ENCODE assay signal across 24 cellular contexts in genomic region chr21:40049959-40050290, GRCh38.
DNase-seq lines count a peak whose midpoint lies in the region; ATAC-seq, FAIRE-seq and TF ChIP-seq lines count a peak whose summit lies in the region.
"Had no signal": no experiment of that assay in that cellular context is flagged by ENCODE, and none has a peak within 500 bp of the region (broad histone marks: within the 10 kb centered on the region; RNA-seq: fewer than 3 reads in every experiment).

No MANE protein-coding gene starts in this region.

- H3K4me1 ChIP-seq in astrocyte (ENCODE audit: insufficient read depth, low read length) (peaks cover 17% of the 10 kb centered on the region), muscle layer of colon (ENCODE audit: insufficient read depth, low read length) (peaks cover 79% of the 10 kb centered on the region)

- DNase-seq in SHP77 (lab: John Stamatoyannopoulos, UW) (peak; percentile 29 to 35), SHP77 treated with DMSO at 0.1 percent for 48 hours (lab: John Stamatoyannopoulos, UW) (no peak), astrocyte (ENCODE audit: low read depth) (no peak), SKM-1 treated with dmso at 0.1 percent for 144 hours (lab: John Stamatoyannopoulos, UW; ENCODE audit: unreplicated experiment) (no peak), dorsolateral prefrontal cortex (no peak)
- DNase-seq in stimulated activated naive CD8-positive, alpha-beta T cell treated with anti-CD3 and anti-CD28 coated beads, Interleukin-15, Interleukin-2, amounts not matched to agents 100 U/mL and 50 U/mL, for 24 hours: no peak
- DNase-seq: activated CD4-positive, CD25-positive, alpha-beta regulatory T cell treated with anti-CD3 and anti-CD28 coated beads, Interleukin-2, amount 50 U/mL, for 72 hours; activated CD8-positive, alpha-beta memory T cell treated with anti-CD3 and anti-CD28 coated beads for 24 hours; activated T-cell treated with anti-CD3 and anti-CD28 coated beads, Interleukin-2, amount 50 U/mL, for 72 hours; CD8-positive, alpha-beta T cell; NCI-H1694 treated with DMSO at 0.1 percent for 48 hours; NCI-H226; nephron progenitor cell; small intestine; stimulated activated CD4-positive, alpha-beta T cell treated with anti-CD3 and anti-CD28 coated beads, Interleukin-4, amount 100 ng/mL, for 24 hours had no signal

- H3K27ac ChIP-seq in astrocyte (ENCODE audit: low read depth, low read length) (peak overlapping the region; percentile 80), muscle layer of colon (ENCODE audit: low read depth, low read length) (peak overlapping the region; percentile 90), dorsolateral prefrontal cortex (no peak overlapping the region)
- H3K27ac ChIP-seq: RWPE1 had no signal

- no peaks in the 10 kb centered on the region for H3K79me2 ChIP-seq in astrocyte (ENCODE audit: insufficient read depth, low read length)

- peaks cover 3% of the 10 kb centered on the region for H3K27me3 Mint-ChIP-seq in astrocyte (ENCODE audit: low read depth, unreplicated experiment)
- H3K27me3 Mint-ChIP-seq: progenitor cell of endocrine pancreas had no signal

- no peak overlapping the region for H3K4me3 Mint-ChIP-seq in astrocyte (ENCODE audit: unreplicated experiment)
- H3K4me3 Mint-ChIP-seq: activated naive CD4-positive, alpha-beta T cell treated with anti-CD3 and anti-CD28 coated beads, Interleukin-2, amount 50 U/mL, for 24 hours; activated T-cell treated with anti-CD3 and anti-CD28 coated beads, Interleukin-2, amount 50 U/mL, for 72 hours; brain; CD8-positive, alpha-beta T cell; nephron progenitor cell had no signal

- H3K36me3 Mint-ChIP-seq in astrocyte (ENCODE audit: low read depth, unreplicated experiment): no peaks in the 10 kb centered on the region
- H3K36me3 Mint-ChIP-seq: activated naive CD4-positive, alpha-beta T cell treated with anti-CD3 and anti-CD28 coated beads, Interleukin-2, amount 50 U/mL, for 24 hours; CD8-positive, alpha-beta T cell had no signal

- intact Hi-C loops in dorsolateral prefrontal cortex (cut with DNase I): no loop called here

- ATAC-seq in HG03342 (IDR thresholded peaks at IDR 0.05; ENCODE audit: unreplicated experiment): no peak
- no peak for ATAC-seq in stimulated activated naive CD8-positive, alpha-beta T cell treated with anti-CD3 and anti-CD28 coated beads, Interleukin-15, Interleukin-2, amounts not matched to agents 100 U/mL and 50 U/mL, for 24 hours
- ATAC-seq: CD8-positive, alpha-beta T cell; HepG2; left colon had no signal

- H4K20me1 ChIP-seq in astrocyte (ENCODE audit: insufficient read depth, low read length): no peaks in the 10 kb centered on the region

- H3K4me1 Mint-ChIP-seq in astrocyte (ENCODE audit: low read depth, unreplicated experiment): peaks cover 2% of the 10 kb centered on the region
- H3K4me1 Mint-ChIP-seq: activated naive CD4-positive, alpha-beta T cell treated with anti-CD3 and anti-CD28 coated beads, Interleukin-2, amount 50 U/mL, for 24 hours had no signal

- no peak for TF ChIP-seq CTCF in astrocyte (IDR thresholded peaks at IDR 0.05; ENCODE audit: insufficient read depth, low read depth, low read length)
- TF ChIP-seq CTCF in dorsolateral prefrontal cortex (IDR thresholded peaks at IDR 0.05 in 54 of 56, conservative IDR thresholded peaks at IDR 0.05 in 2 of 56; ENCODE audit: low read depth in 1 of 56, partially characterized antibody in 56 of 56): no peak

- H3K27me3 ChIP-seq in astrocyte (ENCODE audit: insufficient read depth, low read length): no peaks in the 10 kb centered on the region
- no peaks in the 10 kb centered on the region for H3K27me3 ChIP-seq in muscle layer of colon (ENCODE audit: control insufficient read depth in 1 of 2, insufficient read depth in 2 of 2, low read length in 2 of 2)
- H3K27me3 ChIP-seq in dorsolateral prefrontal cortex: peaks cover 0 to 5% (median 0%) of the 10 kb centered on the region in 45 donors

- FAIRE-seq in astrocyte (lab: Jason Lieb, UNC): no peak
- FAIRE-seq: colon, HepG2, small intestine had no signal

- H2AFZ ChIP-seq in astrocyte (ENCODE audit: low read depth, low read length): peak overlapping the region; percentile 44

- H3K9me3 ChIP-seq in astrocyte (ENCODE audit: insufficient read depth, low read depth, low read length) (no peaks in the 10 kb centered on the region), muscle layer of colon (ENCODE audit: low read length) (no peaks in the 10 kb centered on the region)

- H3K4me3 ChIP-seq in astrocyte (ENCODE audit: insufficient read depth, low read depth, low read length) (peak overlapping the region; percentile 58), muscle layer of colon (ENCODE audit: low read depth in 1 of 2, low read length in 2 of 2) (peak overlapping the region in 1 of 2 donors; percentile 9), dorsolateral prefrontal cortex (no peak overlapping the region)

- peak overlapping the region; percentile 81 for H3K4me2 ChIP-seq in astrocyte (ENCODE audit: low read length)

- no peak overlapping the region for H3K27ac Mint-ChIP-seq in astrocyte (ENCODE audit: unreplicated experiment)
- H3K27ac Mint-ChIP-seq: activated naive CD4-positive, alpha-beta T cell treated with anti-CD3 and anti-CD28 coated beads, Interleukin-2, amount 50 U/mL, for 24 hours; activated T-cell treated with anti-CD3 and anti-CD28 coated beads, Interleukin-2, amount 50 U/mL, for 72 hours; CD8-positive, alpha-beta T cell; nephron progenitor cell had no signal

- peaks cover 4% of the 10 kb centered on the region for H3K9me3 Mint-ChIP-seq in astrocyte (ENCODE audit: unreplicated experiment)
- H3K9me3 Mint-ChIP-seq: activated naive CD4-positive, alpha-beta T cell treated with anti-CD3 and anti-CD28 coated beads, Interleukin-2, amount 50 U/mL, for 24 hours; CD8-positive, alpha-beta T cell; nephron progenitor cell had no signal

- H3K9ac ChIP-seq in astrocyte (ENCODE audit: low read length) (peak overlapping the region; percentile 64), muscle layer of colon (ENCODE audit: low read length) (no peak overlapping the region)

- H3K36me3 ChIP-seq in astrocyte (ENCODE audit: insufficient read depth, low read length): no peaks in the 10 kb centered on the region
- H3K36me3 ChIP-seq in muscle layer of colon (ENCODE audit: insufficient read depth, low read length): no peaks in the 10 kb centered on the region

Comparison
In these comparisons a context has a peak if more than half of its experiments do, and no peak if none do; other contexts are left out.
1. DNase-seq: peak in SHP77 (2 of 2); none in SHP77 treated with DMSO at 0.1 percent for 48 hours (single experiment), astrocyte (single experiment), stimulated activated naive CD8-positive, alpha-beta T cell treated with anti-CD3 and anti-CD28 coated beads, Interleukin-15, Interleukin-2, amounts not matched to agents 100 U/mL and 50 U/mL, for 24 hours (single experiment), SKM-1 treated with dmso at 0.1 percent for 144 hours (single experiment) and dorsolateral prefrontal cortex (0 of 10).
2. H3K27ac ChIP-seq: peak in astrocyte (single experiment) and muscle layer of colon (single experiment); none in dorsolateral prefrontal cortex (0 of 59).